In the genomic region with DNA sequence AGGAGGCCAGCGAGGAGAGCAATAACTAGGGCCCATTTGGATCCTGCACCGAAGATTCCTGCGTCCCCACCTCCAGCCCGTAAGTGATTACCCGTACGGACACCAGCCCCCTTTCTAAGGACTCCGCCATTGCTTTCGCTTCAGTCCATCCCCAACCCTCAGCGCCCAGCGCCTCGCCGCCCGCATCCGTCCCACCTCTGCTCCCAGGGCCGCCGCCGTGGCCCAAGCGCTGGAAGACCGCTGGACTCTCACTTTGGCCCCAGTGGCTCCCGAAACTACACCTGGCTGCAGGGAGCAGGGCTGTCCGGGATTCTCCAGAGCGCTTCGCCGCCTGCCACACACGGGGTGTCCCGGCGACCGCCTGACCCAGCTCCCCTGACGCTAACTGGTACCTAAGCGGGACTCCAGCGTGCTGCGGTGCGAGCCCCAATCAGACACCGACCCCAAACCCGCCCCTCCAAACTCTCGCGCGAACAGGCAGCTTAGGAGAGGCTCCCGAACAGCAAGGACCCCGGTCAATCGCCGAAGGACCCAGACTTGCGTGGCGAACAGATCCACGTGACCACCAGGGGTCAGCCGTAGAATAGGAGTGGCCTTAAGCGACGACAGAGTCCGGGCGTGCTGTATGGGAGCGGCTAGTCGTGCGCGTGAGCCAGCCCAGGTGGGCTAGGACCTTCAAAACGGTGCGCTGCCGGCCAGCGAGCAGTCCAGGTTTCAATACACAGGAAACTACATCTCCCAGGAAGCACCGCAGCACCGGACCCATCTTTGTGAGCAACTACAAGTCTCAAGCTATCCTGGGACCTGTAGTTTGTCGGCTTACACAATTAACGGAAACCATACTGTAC, we compare ENCODE assay signal across 8 cellular contexts. TPM values are rescaled to one million over a fixed set of nuclear protein-coding genes. Genes with fewer than 3 reads are reported as not detected.
DNase-seq lines count a peak whose midpoint lies in the region; ATAC-seq, FAIRE-seq and TF ChIP-seq lines count a peak whose summit lies in the region.

TSS of gene CNPY2 (minus strand) at position 363 of the 848 bp plus-strand sequence. CDS start 771 bp downstream, outside the sequence.

- no peak for FAIRE-seq in urothelium cell line (lab: Jason Lieb, UNC)

- H3K36me3 ChIP-seq in right atrium auricular region (peaks cover 28% of the 10 kb centered on the region), psoas muscle (ENCODE audit: insufficient read depth in 1 of 2, low read depth in 1 of 2) (peaks cover 9 to 69% of the 10 kb centered on the region in 2 donors)

- DNase-seq in NCI-H187 (lab: John Stamatoyannopoulos, UW) (peak; percentile 89 to 97), T-helper 2 cell (peak; percentile 78 to 97 (median 91)), right atrium auricular region (ENCODE audit: low spot score) (peak; percentile 97), psoas muscle (peak; percentile 97 to 98), urothelium cell line (ENCODE audit: low spot score) (peak; percentile 95)

- H3K4me1 ChIP-seq in right atrium auricular region (peaks cover 0 to 16% of the 10 kb centered on the region in 2 donors), psoas muscle (peaks cover 13% of the 10 kb centered on the region)

- H3K27ac ChIP-seq in angular gyrus (ENCODE audit: low read depth, low read length) = peak within 1 kb of the TSS; percentile 99
- H3K27ac ChIP-seq in right atrium auricular region = peak within 1 kb of the TSS; percentile 95
- peak within 1 kb of the TSS; percentile 96 for H3K27ac ChIP-seq in psoas muscle

- intact Hi-C loops in psoas muscle (cut with DNase I) = no loop called here

- TF ChIP-seq CTCF in right atrium auricular region (IDR thresholded peaks at IDR 0.05) (no peak), psoas muscle (IDR thresholded peaks at IDR 0.05) (peak; percentile 20)

- no peaks in the 10 kb centered on the region for H3K9me3 ChIP-seq in right atrium auricular region
- H3K9me3 ChIP-seq in psoas muscle = no peaks in the 10 kb centered on the region

- H3K27me3 ChIP-seq in right atrium auricular region (no peaks in the 10 kb centered on the region), psoas muscle (ENCODE audit: insufficient read depth in 3 of 3, low read length in 2 of 3) (no peaks in the 10 kb centered on the region)

- H3K4me3 ChIP-seq in right atrium auricular region = peak within 1 kb of the TSS; percentile 83 to 91
- peak within 1 kb of the TSS; percentile 93 for H3K4me3 ChIP-seq in psoas muscle

- WGBS in psoas muscle, 3 donors = 0 to 1% (median 0%) methylated on average over 60 to 62 of the region's 62 CpGs

- peak; percentile 90 for ATAC-seq in GM18498 (IDR thresholded peaks at IDR 0.05; ENCODE audit: unreplicated experiment)
- ATAC-seq in HG02938 (IDR thresholded peaks at IDR 0.05; ENCODE audit: unreplicated experiment) = peak; percentile 94
- peak; percentile 92 to 93 (median 92) for ATAC-seq in psoas muscle

RNA-seq across cellular contexts. Expression of gene CNPY2, which starts in this region (rescaled TPM):
- total RNA-seq in right atrium auricular region = 10 to 100 TPM; 37.0 to 55.2 TPM
- 10 to 100 TPM; 32.8 to 40.2 (median 33.8) TPM for total RNA-seq in psoas muscle
- 10 to 100 TPM; 45.4 to 73.5 (median 65.0) TPM for polyA plus RNA-seq in psoas muscle

Comparison
In these comparisons a context has a peak if more than half of its experiments do, and no peak if none do; other contexts are left out.
1. Peak in every context shown above with its lines: DNase-seq, ATAC-seq, H3K4me3 ChIP-seq and H3K27ac ChIP-seq.